Comparison of ENCODE assay signal across 22 cellular contexts in genomic region chr17:512311-512710, GRCh38.
DNase-seq lines count a peak whose midpoint lies in the region; TF ChIP-seq lines count a peak whose summit lies in the region.
"Had no signal": no experiment of that assay in that cellular context is flagged by ENCODE, and none has a peak within 500 bp of the region (broad histone marks: within the 10 kb centered on the region; RNA-seq: fewer than 3 reads in every experiment).

No MANE protein-coding gene starts in this region.

- H3K4me1 ChIP-seq in thyroid gland (peaks cover 20 to 32% of the 10 kb centered on the region in 2 donors), ascending aorta (no peaks in the 10 kb centered on the region)
- H3K4me1 ChIP-seq: Caco-2, prostate gland had no signal

- no peak for TF ChIP-seq POLR2A in thyroid gland (IDR thresholded peaks at IDR 0.05)

- peaks cover 22% of the 10 kb centered on the region for H3K4me1 Mint-ChIP-seq in endothelial cell (ENCODE audit: unreplicated experiment)
- H3K4me1 Mint-ChIP-seq: T-cell had no signal

- no peaks in the 10 kb centered on the region for H3K36me3 ChIP-seq in thyroid gland
- peaks cover under 1 to 3% of the 10 kb centered on the region in 2 donors for H3K36me3 ChIP-seq in ascending aorta
- H3K36me3 ChIP-seq: prostate gland had no signal

- WGBS in thyroid gland, 2 donors: 69% methylated on average over 6 of the region's 6 CpGs

- H3K27me3 ChIP-seq in thyroid gland: no peaks in the 10 kb centered on the region
- H3K27me3 ChIP-seq in ascending aorta: no peaks in the 10 kb centered on the region
- H3K27me3 ChIP-seq: tibial nerve had no signal

- H3K27ac ChIP-seq in thyroid gland (peak overlapping the region in 2 of 3 donors; percentile 61 to 65), ascending aorta (no peak overlapping the region)
- H3K27ac ChIP-seq: tibial nerve had no signal

- TF ChIP-seq CTCF in endothelial cell (IDR thresholded peaks at IDR 0.05; ENCODE audit: unreplicated experiment) (no peak), thyroid gland (IDR thresholded peaks at IDR 0.05) (no peak), ascending aorta (IDR thresholded peaks at IDR 0.05) (no peak)

- H3K4me3 Mint-ChIP-seq in endothelial cell (ENCODE audit: unreplicated experiment): no peak overlapping the region
- H3K4me3 Mint-ChIP-seq: endodermal cell, natural killer cell, T-cell had no signal

- H3K27me3 Mint-ChIP-seq in endothelial cell (ENCODE audit: unreplicated experiment): peaks cover 14% of the 10 kb centered on the region
- H3K27me3 Mint-ChIP-seq: T-cell had no signal

- H3K4me3 ChIP-seq in thyroid gland (replicated peaks in 1 of 3) (no peak overlapping the region), ascending aorta (no peak overlapping the region)
- H3K4me3 ChIP-seq: prostate gland, tibial nerve had no signal

- no peaks in the 10 kb centered on the region for H3K9me3 Mint-ChIP-seq in endothelial cell (ENCODE audit: unreplicated experiment)
- H3K9me3 Mint-ChIP-seq: natural killer cell had no signal

- intact Hi-C loops in posterior vena cava (cut with DNase I): no loop called here
- intact Hi-C loops in thyroid gland (cut with DNase I): no loop called here
- intact Hi-C loops in ascending aorta (cut with DNase I): no loop called here

- peaks cover 16% of the 10 kb centered on the region for H3K36me3 Mint-ChIP-seq in endothelial cell (ENCODE audit: low read depth, unreplicated experiment)
- H3K36me3 Mint-ChIP-seq: natural killer cell, T-cell had no signal

- H3K9me3 ChIP-seq in thyroid gland (no peaks in the 10 kb centered on the region), ascending aorta (no peaks in the 10 kb centered on the region)
- H3K9me3 ChIP-seq: Caco-2, prostate gland had no signal

- DNase-seq in NCI-H748 (lab: John Stamatoyannopoulos, UW; ENCODE audit: unreplicated experiment): peak; percentile 37
- DNase-seq in NCI-H748 treated with DMSO at 0.1 percent for 48 hours (lab: John Stamatoyannopoulos, UW): no peak
- DNase-seq in endothelial cell (ENCODE audit: low spot score): no peak
- DNase-seq in posterior vena cava (ENCODE audit: low spot score): peak; percentile 57
- no peak for DNase-seq in thyroid gland
- DNase-seq in ascending aorta (ENCODE audit: low spot score in 2 of 2): no peak
- no peak for DNase-seq in DMS79 (lab: John Stamatoyannopoulos, UW)
- DNase-seq in NCI-H1436 (lab: John Stamatoyannopoulos, UW): no peak
- DNase-seq: 8988T; activated naive CD4-positive, alpha-beta T cell treated with Interleukin-2 at 50 U/mL for 16 hours; activated T-cell treated with anti-CD3 and anti-CD28 coated beads for 4 hours; Caco-2; endodermal cell; islet precursor cell; Karpas-422; natural killer cell; NCI-H1092; NCI-H2107; NCI-H524 treated with DMSO at 0.1 percent for 48 hours; T-cell had no signal

- H3K27ac Mint-ChIP-seq in endothelial cell (ENCODE audit: unreplicated experiment): peak overlapping the region; percentile 15
- H3K27ac Mint-ChIP-seq: endodermal cell, T-cell had no signal

Comparison
In these comparisons a context has a peak if more than half of its experiments do, and no peak if none do; other contexts are left out.
1. DNase-seq: peak in NCI-H748 (single experiment) and posterior vena cava (single experiment); none in NCI-H748 treated with DMSO at 0.1 percent for 48 hours (single experiment), endothelial cell (single experiment), thyroid gland (0 of 2), ascending aorta (0 of 2), DMS79 (single experiment) and NCI-H1436 (single experiment).
2. H3K27ac ChIP-seq: peak in thyroid gland (2 of 3); none in ascending aorta (0 of 2).